In genomic region chr4:119242417-119242816, GRCh38 we compare ENCODE assay signal across 26 cellular contexts.
"Had no signal": no experiment of that assay in that cellular context is flagged by ENCODE, and none has a peak within 500 bp of the region (broad histone marks: within the 10 kb centered on the region; RNA-seq: fewer than 3 reads in every experiment).

No MANE protein-coding gene starts in this region.

- H3K27me3 Mint-ChIP-seq: activated CD4-positive, alpha-beta memory T cell treated with anti-CD3 and anti-CD28 coated beads, Interleukin-2, amount 10 ng/mL, durations not matched to agents 7 days and 5 days; activated CD4-positive, alpha-beta T cell treated with anti-CD3 and anti-CD28 coated beads for 36 hours; activated naive CD4-positive, alpha-beta T cell treated with anti-CD3 and anti-CD28 coated beads, Interleukin-2, amount 50 U/mL, for 24 hours; T-cell had no signal

- H3K4me3 ChIP-seq: ascending aorta, body of pancreas, SK-N-MC had no signal

- H3K9me3 ChIP-seq: ascending aorta, body of pancreas had no signal

- H3K27ac Mint-ChIP-seq: activated CD4-positive, alpha-beta memory T cell treated with anti-CD3 and anti-CD28 coated beads, Interleukin-2, amount 10 ng/mL, durations not matched to agents 7 days and 5 days; activated CD4-positive, alpha-beta T cell treated with anti-CD3 and anti-CD28 coated beads for 36 hours; activated naive CD4-positive, alpha-beta T cell treated with anti-CD3 and anti-CD28 coated beads, Interleukin-2, amount 50 U/mL, for 24 hours; T-cell had no signal

- H3K27me3 ChIP-seq: ascending aorta, body of pancreas had no signal

- ATAC-seq: activated CD4-positive, alpha-beta T cell treated with anti-CD3 and anti-CD28 coated beads for 36 hours; body of pancreas; Panc1; Right ventricle myocardium inferior; T-cell had no signal

- H3K4me3 Mint-ChIP-seq: activated CD4-positive, alpha-beta memory T cell treated with anti-CD3 and anti-CD28 coated beads, Interleukin-2, amount 10 ng/mL, durations not matched to agents 7 days and 5 days; activated CD4-positive, alpha-beta T cell treated with anti-CD3 and anti-CD28 coated beads for 36 hours; activated naive CD4-positive, alpha-beta T cell treated with anti-CD3 and anti-CD28 coated beads, Interleukin-2, amount 50 U/mL, for 24 hours; T-cell had no signal

- DNase-seq: activated CD4-positive, alpha-beta memory T cell treated with anti-CD3 and anti-CD28 coated beads, Interleukin-2, amount 10 ng/mL, durations not matched to agents 7 days and 5 days; activated CD4-positive, alpha-beta T cell treated with anti-CD3 and anti-CD28 coated beads for 36 hours; activated CD4-positive, alpha-beta T cell treated with anti-CD3 and anti-CD28 coated beads, Interleukin-2, amount 50 U/mL, for 1 hour; activated CD8-positive, alpha-beta memory T cell treated with anti-CD3 and anti-CD28 coated beads, Interleukin-2, amount 50 U/mL, for 4 hours; body of pancreas; central memory CD4-positive, alpha-beta T cell; NCI-H1048; NCI-H1417; NCI-H1694; NCI-H2029; NCI-H2107; NCI-H2171 treated with DMSO at 0.1 percent for 48 hours; NCI-H226; NCI-H526; NCI-H774; OCI-M1; RPMI8226; T-cell; T-helper 2 cell; T1000 had no signal

- H3K9me3 Mint-ChIP-seq: activated CD4-positive, alpha-beta memory T cell treated with anti-CD3 and anti-CD28 coated beads, Interleukin-2, amount 10 ng/mL, durations not matched to agents 7 days and 5 days; activated naive CD4-positive, alpha-beta T cell treated with anti-CD3 and anti-CD28 coated beads, Interleukin-2, amount 50 U/mL, for 24 hours; T-cell had no signal

- H3K27ac ChIP-seq: body of pancreas, SK-N-MC, VCaP had no signal
